ENCODE assay signal across 1 cellular context in the genomic region with DNA sequence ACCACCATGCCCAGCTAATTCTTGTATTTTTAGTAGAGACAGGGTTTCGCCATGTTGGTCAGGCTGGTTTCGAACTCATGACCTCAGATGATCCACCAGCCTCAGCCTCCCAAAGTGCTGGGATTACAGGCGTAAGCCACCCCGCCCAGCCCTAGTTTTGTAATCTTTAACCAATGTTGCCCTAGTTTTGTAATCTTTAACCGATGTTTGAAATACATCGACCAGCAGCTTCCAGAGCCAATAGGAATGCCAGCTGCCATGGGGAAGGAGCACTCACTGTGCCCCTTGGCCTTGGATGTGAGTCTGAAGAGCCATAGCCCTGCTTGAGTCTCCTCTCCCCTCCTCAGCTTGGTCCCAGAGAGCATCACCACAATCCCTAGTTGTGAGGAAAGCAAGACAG.
TF ChIP-seq lines count a peak whose summit lies in the region.

No MANE protein-coding gene starts in this region.

TF ChIP-seq in IMR-90, 13 proteins besides CTCF, POLR2A, EP300 and RAD21 (continued from another document):
- TF ChIP-seq MXI1 (IDR thresholded peaks at IDR 0.05; ENCODE audit: borderline replicate concordance, low read depth, low read length) (no peak), MAZ (IDR thresholded peaks at IDR 0.05; ENCODE audit: borderline replicate concordance, low read depth, low read length) (no peak), CEBPB (IDR thresholded peaks at IDR 0.05; ENCODE audit: low read depth, low read length) (no peak), RFX5 (IDR thresholded peaks at IDR 0.05; ENCODE audit: low read depth, low read length) (no peak), SMC3 (IDR thresholded peaks at IDR 0.05; ENCODE audit: low read depth, low read length) (no peak)
